ENCODE assay signal across 28 cellular contexts in genomic region chr4:4485806-4486205, GRCh38.
"Had no signal": no experiment of that assay in that cellular context is flagged by ENCODE, and none has a peak within 500 bp of the region (broad histone marks: within the 10 kb centered on the region; RNA-seq: fewer than 3 reads in every experiment).

No MANE protein-coding gene starts in this region.

- H3K9ac ChIP-seq: neural progenitor cell, parathyroid adenoma had no signal

- H3K27ac Mint-ChIP-seq: natural killer cell; nephron; neural progenitor cell; progenitor cell of endocrine pancreas; stimulated activated effector memory CD8-positive, alpha-beta T cell treated with anti-CD3 and anti-CD28 coated beads, Interleukin-12 subunit alpha, Interleukin-12 subunit beta, amount 100 ng/mL, for 72 hours; stimulated activated naive B cell treated with anti-CD40 and anti-IgM and Interleukin-4, amounts not matched to agents 10 μg/mL and 1 μg/mL and 100 μg/mL, for 72 hours; stimulated activated naive CD8-positive, alpha-beta T cell treated with anti-CD3 and anti-CD28 coated beads, Interleukin-15, Interleukin-2, amounts not matched to agents 100 ng/mL and 50 ng/mL, for 24 hours; type B pancreatic cell had no signal

- H3K9me3 ChIP-seq: ovary, psoas muscle, right lobe of liver, sigmoid colon, stomach, thoracic aorta, thyroid gland, tibial nerve, upper lobe of right lung, uterus had no signal

- H3K9me3 Mint-ChIP-seq: natural killer cell; nephron; neural progenitor cell; stimulated activated effector memory CD8-positive, alpha-beta T cell treated with anti-CD3 and anti-CD28 coated beads, Interleukin-12 subunit alpha, Interleukin-12 subunit beta, amount 100 ng/mL, for 72 hours; stimulated activated naive B cell treated with anti-CD40 and anti-IgM and Interleukin-4, amounts not matched to agents 10 μg/mL and 1 μg/mL and 100 μg/mL, for 72 hours; stimulated activated naive CD8-positive, alpha-beta T cell treated with anti-CD3 and anti-CD28 coated beads, Interleukin-15, Interleukin-2, amounts not matched to agents 100 ng/mL and 50 ng/mL, for 24 hours; type B pancreatic cell had no signal

- H3K4me2 ChIP-seq: neural progenitor cell had no signal

- H3K36me3 ChIP-seq: neural progenitor cell, ovary, right lobe of liver, sigmoid colon, stomach, thoracic aorta, thyroid gland, tibial nerve, upper lobe of right lung, uterus had no signal

- ATAC-seq: natural killer cell; psoas muscle; right cardiac atrium; right lobe of liver; stimulated activated effector memory CD8-positive, alpha-beta T cell treated with anti-CD3 and anti-CD28 coated beads, Interleukin-12 subunit alpha, Interleukin-12 subunit beta, amount 100 ng/mL, for 72 hours; stimulated activated naive B cell treated with anti-CD40 and anti-IgM and Interleukin-4, amounts not matched to agents 10 μg/mL and 1 μg/mL and 100 μg/mL, for 72 hours; upper lobe of right lung had no signal

- H3K4me1 ChIP-seq: parathyroid adenoma, thyroid gland, upper lobe of right lung, uterus had no signal

- H3K4me3 ChIP-seq: neural progenitor cell, ovary, psoas muscle, right lobe of liver, sigmoid colon, stomach, thoracic aorta, thyroid gland, tibial nerve, upper lobe of right lung, uterus had no signal

- H2AFZ ChIP-seq: neural progenitor cell, parathyroid adenoma had no signal

- H3K4me3 Mint-ChIP-seq: natural killer cell; nephron; neural progenitor cell; stimulated activated effector memory CD8-positive, alpha-beta T cell treated with anti-CD3 and anti-CD28 coated beads, Interleukin-12 subunit alpha, Interleukin-12 subunit beta, amount 100 ng/mL, for 72 hours; stimulated activated naive B cell treated with anti-CD40 and anti-IgM and Interleukin-4, amounts not matched to agents 10 μg/mL and 1 μg/mL and 100 μg/mL, for 72 hours; stimulated activated naive CD8-positive, alpha-beta T cell treated with anti-CD3 and anti-CD28 coated beads, Interleukin-15, Interleukin-2, amounts not matched to agents 100 ng/mL and 50 ng/mL, for 24 hours; type B pancreatic cell had no signal

- FAIRE-seq: small intestine had no signal

- H3K27ac ChIP-seq: neural progenitor cell, ovary, parathyroid adenoma, psoas muscle, right lobe of liver, sigmoid colon, stomach, thoracic aorta, thyroid gland, tibial nerve, upper lobe of right lung had no signal

- H3K36me3 Mint-ChIP-seq: natural killer cell; neural progenitor cell; stimulated activated effector memory CD8-positive, alpha-beta T cell treated with anti-CD3 and anti-CD28 coated beads, Interleukin-12 subunit alpha, Interleukin-12 subunit beta, amount 100 ng/mL, for 72 hours; type B pancreatic cell had no signal

- DNase-seq: natural killer cell; occipital lobe; ovary; posterior cingulate gyrus; psoas muscle; right cardiac atrium; right lobe of liver; sigmoid colon; small intestine; stimulated activated CD4-positive, alpha-beta T cell treated with anti-CD3 and anti-CD28 coated beads, Interleukin-15, amount 100 ng/mL, for 24 hours; stimulated activated CD4-positive, alpha-beta T cell treated with anti-CD3 and anti-CD28 coated beads, Interleukin-2, amount 100 ng/mL, for 24 hours; stimulated activated CD4-positive, alpha-beta T cell treated with anti-CD3 and anti-CD28 coated beads, Interleukin-2, amount 100 ng/mL, for 48 hours; stimulated activated CD4-positive, alpha-beta T cell treated with anti-CD3 and anti-CD28 coated beads, Interleukin-4, amount 100 ng/mL, for 24 hours; stimulated activated naive B cell treated with anti-CD40 and anti-IgM and Interleukin-4, amounts not matched to agents 10 μg/mL and 1 μg/mL and 100 μg/mL, for 72 hours; stimulated activated naive CD4-positive, alpha-beta T cell treated with Interleukin-2 at 50 U/mL for 16 hours; stomach; thyroid gland; upper lobe of right lung; uterus had no signal

- H3K27me3 ChIP-seq: neural progenitor cell, ovary, right lobe of liver, sigmoid colon, stomach, thyroid gland, tibial nerve, upper lobe of right lung, uterus had no signal

- H3K27me3 Mint-ChIP-seq: progenitor cell of endocrine pancreas; stimulated activated naive B cell treated with anti-CD40 and anti-IgM and Interleukin-4, amounts not matched to agents 10 μg/mL and 1 μg/mL and 100 μg/mL, for 72 hours; stimulated activated naive CD8-positive, alpha-beta T cell treated with anti-CD3 and anti-CD28 coated beads, Interleukin-15, Interleukin-2, amounts not matched to agents 100 ng/mL and 50 ng/mL, for 24 hours; type B pancreatic cell had no signal
